Comparison of ENCODE assay signal across 1 cellular context in the genomic region with DNA sequence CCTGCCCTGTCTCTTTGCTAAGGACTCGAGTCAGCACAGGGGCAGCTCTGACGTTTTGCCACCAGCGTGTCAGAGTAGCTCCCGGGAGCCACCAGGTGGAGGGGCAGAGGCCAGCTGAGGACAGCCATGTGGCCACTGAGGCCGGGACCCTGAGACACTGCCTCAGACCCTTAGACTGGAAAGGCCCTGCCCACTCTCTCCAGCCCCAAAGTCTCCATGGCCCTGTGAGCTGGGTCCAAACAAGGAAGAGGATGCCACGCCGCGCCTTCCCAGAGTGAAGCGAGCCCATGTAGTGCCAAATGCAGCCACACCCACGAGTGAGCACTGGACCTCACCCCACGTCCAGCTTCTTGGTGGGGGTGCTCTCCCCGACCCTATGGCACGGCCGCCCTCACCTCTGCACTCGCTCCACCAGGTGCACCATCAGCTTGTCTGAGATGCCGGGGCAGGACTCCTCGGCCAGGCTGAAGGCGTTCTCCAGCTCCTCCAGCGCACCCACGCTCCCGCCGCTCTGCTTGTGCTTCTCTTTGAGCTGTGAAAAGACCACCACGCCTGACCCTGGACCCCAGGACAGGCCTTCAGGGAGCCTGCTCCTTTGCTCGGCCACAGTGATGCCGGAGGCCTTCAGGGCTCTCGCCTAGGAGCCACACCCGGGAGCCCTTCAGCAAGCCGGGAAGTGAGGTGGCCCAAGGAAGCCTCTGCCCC.
TF ChIP-seq lines count a peak whose summit lies in the region.

No MANE protein-coding gene starts in this region.

TF ChIP-seq in IMR-90, 13 proteins besides CTCF, POLR2A, EP300 and RAD21 (continued from another document):
- TF ChIP-seq, protein P1, sequence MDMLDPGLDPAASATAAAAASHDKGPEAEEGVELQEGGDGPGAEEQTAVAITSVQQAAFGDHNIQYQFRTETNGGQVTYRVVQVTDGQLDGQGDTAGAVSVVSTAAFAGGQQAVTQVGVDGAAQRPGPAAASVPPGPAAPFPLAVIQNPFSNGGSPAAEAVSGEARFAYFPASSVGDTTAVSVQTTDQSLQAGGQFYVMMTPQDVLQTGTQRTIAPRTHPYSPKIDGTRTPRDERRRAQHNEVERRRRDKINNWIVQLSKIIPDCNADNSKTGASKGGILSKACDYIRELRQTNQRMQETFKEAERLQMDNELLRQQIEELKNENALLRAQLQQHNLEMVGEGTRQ (IDR thresholded peaks at IDR 0.05; ENCODE audit: low read depth, low read length), result no peak
TF ChIP-seq in IMR-90: peak in this region for 0.
